Comparison of ENCODE assay signal across 10 cellular contexts in genomic region chr5:71588533-71588885, GRCh38. TPM values are rescaled to one million over a fixed set of nuclear protein-coding genes. Genes with fewer than 3 reads are reported as not detected.
DNase-seq lines count a peak whose midpoint lies in the region; ATAC-seq, FAIRE-seq and TF ChIP-seq lines count a peak whose summit lies in the region.
"Had no signal": no experiment of that assay in that cellular context is flagged by ENCODE, and none has a peak within 500 bp of the region (broad histone marks: within the 10 kb centered on the region; RNA-seq: fewer than 3 reads in every experiment).

No MANE protein-coding gene starts in this region.

- H3K27ac ChIP-seq in 22Rv1 (peak overlapping the region; percentile 85), keratinocyte (ENCODE audit: control insufficient read depth, insufficient read depth, low read length) (no peak overlapping the region)

- dilution Hi-C loops in keratinocyte (cut with MboI; ENCODE audit: extremely low pct_ligation_motif_present, low sequenced_read_pairs), result no loop called here

- TF ChIP-seq CTCF in 22Rv1 (IDR thresholded peaks at IDR 0.05) (no peak), GM12864 (IDR thresholded peaks at IDR 0.05; ENCODE audit: low read depth, low read length, missing control alignments) (no peak), keratinocyte (optimal IDR thresholded peaks at IDR 0.05 in 1 of 3, IDR thresholded peaks at IDR 0.05 in 1 of 3, conservative IDR thresholded peaks at IDR 0.05 in 1 of 3; ENCODE audit: extremely low read depth in 1 of 3, insufficient read depth in 2 of 3, low read length in 3 of 3) (no peak)
- no peak for TF ChIP-seq CTCF in activated CD8-positive, alpha-beta T cell treated with anti-CD3 and anti-CD28 coated beads for 36 hours (IDR thresholded peaks at IDR 0.05)

- peaks cover 17% of the 10 kb centered on the region for H3K4me1 ChIP-seq in keratinocyte (ENCODE audit: control insufficient read depth, extremely low read depth, insufficient read depth, low read length)

- CTCF ChIA-PET in activated CD8-positive, alpha-beta T cell treated with anti-CD3 and anti-CD28 coated beads for 36 hours (lab: Charles Lee), result interaction anchor here (1.2 to 4.3 kb wide), 2 partner anchors 13 to 31 kb away, joined by 3 to 30 read pairs; no protein-coding TSS in a partner anchor

- peak overlapping the region; percentile 79 for H3K4me3 ChIP-seq in GM12864 (ENCODE audit: low read depth, low read length)
- peak overlapping the region in 1 of 3 experiments; percentile 88 for H3K4me3 ChIP-seq in keratinocyte (ENCODE audit: control insufficient read depth in 2 of 3, extremely low read depth in 1 of 3, insufficient read depth in 2 of 3, low read depth in 1 of 3, low read length in 3 of 3)

- H3K27me3 ChIP-seq in keratinocyte (ENCODE audit: control insufficient read depth, extremely low read depth, insufficient read depth, low read length), result no peaks in the 10 kb centered on the region

- no peaks in the 10 kb centered on the region for H4K20me1 ChIP-seq in keratinocyte (ENCODE audit: control insufficient read depth, extremely low read depth, insufficient read depth, low read length)

- peaks cover 1 to 2% of the 10 kb centered on the region in 2 experiments for H3K36me3 ChIP-seq in keratinocyte (ENCODE audit: control insufficient read depth in 2 of 2, extremely low read depth in 1 of 2, insufficient read depth in 2 of 2, low read length in 2 of 2)

- H2AFZ ChIP-seq in keratinocyte (ENCODE audit: control insufficient read depth, low read length), result no peak overlapping the region

- no peak for ATAC-seq in activated CD8-positive, alpha-beta T cell treated with anti-CD3 and anti-CD28 coated beads for 36 hours
- ATAC-seq in GM18520 (IDR thresholded peaks at IDR 0.05; ENCODE audit: unreplicated experiment) (no peak), GM18907 (IDR thresholded peaks at IDR 0.05; ENCODE audit: unreplicated experiment) (no peak)

- H3K4me3 Mint-ChIP-seq in activated CD8-positive, alpha-beta T cell treated with anti-CD3 and anti-CD28 coated beads for 36 hours, result peak overlapping the region; percentile 80

- H3K9me3 ChIP-seq in keratinocyte (ENCODE audit: control insufficient read depth, low read depth, low read length), result no peaks in the 10 kb centered on the region

- H3K36me3 Mint-ChIP-seq in activated CD8-positive, alpha-beta T cell treated with anti-CD3 and anti-CD28 coated beads for 36 hours (ENCODE audit: low read depth), result peaks cover 22% of the 10 kb centered on the region

- intact Hi-C loops in activated CD8-positive, alpha-beta T cell treated with anti-CD3 and anti-CD28 coated beads for 36 hours (cut with micrococcal nuclease), result no loop called here

- peak overlapping the region; percentile 20 for H3K27ac Mint-ChIP-seq in activated CD8-positive, alpha-beta T cell treated with anti-CD3 and anti-CD28 coated beads for 36 hours

- H3K9me3 Mint-ChIP-seq in activated CD8-positive, alpha-beta T cell treated with anti-CD3 and anti-CD28 coated beads for 36 hours, result no peaks in the 10 kb centered on the region

- H3K27me3 Mint-ChIP-seq in activated CD8-positive, alpha-beta T cell treated with anti-CD3 and anti-CD28 coated beads for 36 hours, result no peaks in the 10 kb centered on the region

- H3K4me2 ChIP-seq in keratinocyte (ENCODE audit: control insufficient read depth, extremely low read depth, insufficient read depth, low read depth, low read length), result peak overlapping the region; percentile 99

- H3K9me1 ChIP-seq in keratinocyte (ENCODE audit: control insufficient read depth, extremely low read depth, insufficient read depth, low read length), result no peaks in the 10 kb centered on the region

- POLR2A ChIA-PET in activated CD8-positive, alpha-beta T cell treated with anti-CD3 and anti-CD28 coated beads for 36 hours (lab: Charles Lee), result interaction anchor here (1.3 to 5.7 kb wide), 2 partner anchors 12 to 133 kb away, joined by 4 to 40 read pairs; partner anchors contain the start of gene BDP1

- FAIRE-seq in keratinocyte (lab: Jason Lieb, UNC), result no peak
- FAIRE-seq: colon had no signal

- H3K4me1 Mint-ChIP-seq in activated CD8-positive, alpha-beta T cell treated with anti-CD3 and anti-CD28 coated beads for 36 hours (ENCODE audit: low read depth), result peaks cover 37% of the 10 kb centered on the region

- DNase-seq in GM12864 (ENCODE audit: low read depth) (no peak), keratinocyte (ENCODE audit: low read depth, low spot score) (no peak), middle frontal gyrus (ENCODE audit: extremely low spot score, low spot score) (no peak), SW 1271 (lab: John Stamatoyannopoulos, UW) (no peak)
- no peak for DNase-seq in activated CD8-positive, alpha-beta T cell treated with anti-CD3 and anti-CD28 coated beads for 36 hours
- DNase-seq: NCI-H2227 treated with DMSO at 0.1 percent for 48 hours had no signal

- H3K79me2 ChIP-seq in keratinocyte (ENCODE audit: control insufficient read depth, insufficient read depth, low read length), result peaks cover 34% of the 10 kb centered on the region

- H3K9ac ChIP-seq in keratinocyte (ENCODE audit: control insufficient read depth, extremely low read depth, insufficient read depth, low read length), result no peak overlapping the region

RNA-seq across cellular contexts. Expression of gene MCCC2, which starts 1.4 kb away (rescaled TPM):
- total RNA-seq in activated CD8-positive, alpha-beta T cell treated with anti-CD3 and anti-CD28 coated beads for 36 hours, result 10 to 100 TPM; 60.0 to 60.4 TPM
- 30.7 to 52.5 TPM (median 47.6 TPM) in 3 replicates for polyA plus RNA-seq in keratinocyte
- polyA plus RNA-seq in keratinocyte (2011; ENCODE audit: low read depth), result 23.1 TPM
- 38.3 and 59.4 TPM in 2 replicates for polyA plus RNA-seq in keratinocyte (2011; cell fraction: cytosol; rRNA removed)
- polyA plus RNA-seq in keratinocyte (2011; cell fraction: nucleus; rRNA removed), result 58.9 and 63.5 TPM in 2 replicates
- polyA plus RNA-seq in keratinocyte (2012; ENCODE audit: low replicate concordance), result 18.1 and 35.3 TPM in 2 replicates
- polyA minus RNA-seq in keratinocyte, result 18.2 to 50.8 TPM (median 40.6 TPM) in 3 replicates
- polyA minus RNA-seq in keratinocyte (2011; cell fraction: cytosol; rRNA and poly(A)+ RNA removed), result 45.7 TPM
- 25.6 and 41.0 TPM in 2 replicates for polyA minus RNA-seq in keratinocyte (2011; cell fraction: nucleus; rRNA and poly(A)+ RNA removed)
